Comparison of ENCODE assay signal across 9 cellular contexts in genomic region chr2:127386246-127386645, GRCh38. TPM values are rescaled to one million over a fixed set of nuclear protein-coding genes. Genes with fewer than 3 reads are reported as not detected.
A peak's percentile ranks its signal among the peaks of the same experiment; 100 is the strongest.
DNase-seq lines count a peak whose midpoint lies in the region; ATAC-seq and TF ChIP-seq lines count a peak whose summit lies in the region.
"Had no signal": no experiment of that assay in that cellular context is flagged by ENCODE, and none has a peak within 500 bp of the region (broad histone marks: within the 10 kb centered on the region; RNA-seq: fewer than 3 reads in every experiment).

No MANE protein-coding gene starts in this region.

- intact Hi-C loops in psoas muscle (cut with DNase I), result no loop called here

- H3K27me3 ChIP-seq in OCI-LY3 (ENCODE audit: low read depth, low read length), result no peaks in the 10 kb centered on the region
- no peaks in the 10 kb centered on the region for H3K27me3 ChIP-seq in psoas muscle (ENCODE audit: insufficient read depth in 3 of 3, low read length in 2 of 3)

- no peaks in the 10 kb centered on the region for H3K9me3 ChIP-seq in OCI-LY3 (ENCODE audit: insufficient read depth, low read length)
- H3K9me3 ChIP-seq in psoas muscle, result no peaks in the 10 kb centered on the region

- no peak overlapping the region; the same call in 1 of the 2 replicates for H3K9ac ChIP-seq in OCI-LY3 (ENCODE audit: low read length)

- TF ChIP-seq CTCF in OCI-LY3 (IDR thresholded peaks at IDR 0.05; ENCODE audit: low read depth, low read length), result no peak
- TF ChIP-seq CTCF in epithelial cell of esophagus (IDR thresholded peaks at IDR 0.05; ENCODE audit: insufficient read depth, low read depth, low read length, missing control alignments), result no peak
- no peak for TF ChIP-seq CTCF in psoas muscle (IDR thresholded peaks at IDR 0.05)

- WGBS in psoas muscle, 3 donors, result 40 to 52% (median 41%) methylated on average over 4 of the region's 4 CpGs

- H4K20me1 ChIP-seq in OCI-LY3 (ENCODE audit: insufficient read depth, low read length), result peaks cover 52% of the 10 kb centered on the region

- no peak for ATAC-seq in psoas muscle
- no peak for ATAC-seq in GM21786 (IDR thresholded peaks at IDR 0.05; ENCODE audit: unreplicated experiment)

- H2AFZ ChIP-seq in OCI-LY3 (ENCODE audit: low read depth, low read length), result no peak overlapping the region

- H3K4me3 ChIP-seq in GM08714 (ENCODE audit: low read length), result peak overlapping the region; percentile 91; the same call in 1 of the 2 replicates
- H3K4me3 ChIP-seq in OCI-LY3 (ENCODE audit: low read length), result peak overlapping the region; percentile 93
- H3K4me3 ChIP-seq in epithelial cell of esophagus (ENCODE audit: low read length), result peak overlapping the region; percentile 76
- H3K4me3 ChIP-seq in psoas muscle, result peak overlapping the region; percentile 100

- H3K4me1 ChIP-seq in OCI-LY3 (ENCODE audit: low read length) (peaks cover 40% of the 10 kb centered on the region), psoas muscle (peaks cover 70% of the 10 kb centered on the region)

- no peak overlapping the region for H3K27ac ChIP-seq in OCI-LY3 (ENCODE audit: low read length)
- peak overlapping the region; percentile 100 for H3K27ac ChIP-seq in psoas muscle

- DNase-seq in epithelial cell of esophagus (ENCODE audit: low read depth) (peak; percentile 38), psoas muscle (no peak), NCI-H226 (no peak), NCI-H2227 treated with DMSO at 0.1 percent for 48 hours (lab: John Stamatoyannopoulos, UW) (no peak), NCI-H526 (lab: John Stamatoyannopoulos, UW) (no peak)
- DNase-seq: erythroblast had no signal

- H3K79me2 ChIP-seq in OCI-LY3 (ENCODE audit: low read length), result peaks cover 59% of the 10 kb centered on the region

- peak overlapping the region; percentile 86 for H3K4me2 ChIP-seq in OCI-LY3 (ENCODE audit: low read length)

- H3K36me3 ChIP-seq in OCI-LY3 (replicated peaks; ENCODE audit: low read depth, low read length) (peaks cover 3% of the 10 kb centered on the region), psoas muscle (ENCODE audit: insufficient read depth in 1 of 2, low read depth in 1 of 2) (no peaks in the 10 kb centered on the region)

RNA-seq across cellular contexts. Expression of gene MAP3K2, which starts 1.5 kb away (rescaled TPM):
- 10 to 100 TPM; 25.9 to 37.1 (median 30.9) TPM for total RNA-seq in psoas muscle
- polyA plus RNA-seq in psoas muscle, result 10 to 100 TPM in 1 of 3 donors, 1 to 10 TPM in 2; 4.2 to 11.7 (median 7.2) TPM

RNA-seq across cellular contexts. Expression of gene PROC, which starts 32.0 kb away (rescaled TPM):
- total RNA-seq in psoas muscle, result under 1 TPM in 1 of 4 donors, not detected in 3; 0.60 TPM
- polyA plus RNA-seq in psoas muscle, result under 1 TPM in 1 of 3 donors, not detected in 2; 0.05 TPM
